ENCODE assay signal across 15 cellular contexts in genomic region chr1:39190096-39190495, GRCh38. TPM values are rescaled to one million over a fixed set of nuclear protein-coding genes. Genes with fewer than 3 reads are reported as not detected.
DNase-seq lines count a peak whose midpoint lies in the region; ATAC-seq, FAIRE-seq and TF ChIP-seq lines count a peak whose summit lies in the region.
"Had no signal": no experiment of that assay in that cellular context is flagged by ENCODE, and none has a peak within 500 bp of the region (broad histone marks: within the 10 kb centered on the region; RNA-seq: fewer than 3 reads in every experiment).

No MANE protein-coding gene starts in this region.

- H3K4me2 ChIP-seq in astrocyte (ENCODE audit: low read length): peak overlapping the region; percentile 61

- no peak for FAIRE-seq in astrocyte (lab: Jason Lieb, UNC)
- FAIRE-seq: H1 had no signal

- H4K20me1 ChIP-seq in astrocyte (ENCODE audit: insufficient read depth, low read length): no peaks in the 10 kb centered on the region

- H3K9me3 Mint-ChIP-seq in natural killer cell treated with Interleukin-12 subunit alpha and Interleukin-12 subunit beta and Interleukin-15 and Interleukin-18, amount 100 ng/mL, for 72 hours: no peaks in the 10 kb centered on the region
- H3K9me3 Mint-ChIP-seq in natural killer cell (no peaks in the 10 kb centered on the region), astrocyte (ENCODE audit: unreplicated experiment) (no peaks in the 10 kb centered on the region)
- H3K9me3 Mint-ChIP-seq in naive thymus-derived CD4-positive, alpha-beta T cell: no peaks in the 10 kb centered on the region

- H3K27me3 ChIP-seq in astrocyte (ENCODE audit: insufficient read depth, low read length): no peaks in the 10 kb centered on the region
- H3K27me3 ChIP-seq in naive thymus-derived CD4-positive, alpha-beta T cell (ENCODE audit: control insufficient read depth in 2 of 2, insufficient read depth in 2 of 2, low read length in 2 of 2): no peaks in the 10 kb centered on the region
- H3K27me3 ChIP-seq in esophagus squamous epithelium: no peaks in the 10 kb centered on the region

- ATAC-seq in natural killer cell treated with Interleukin-12 subunit alpha and Interleukin-12 subunit beta and Interleukin-15 and Interleukin-18, amount 100 ng/mL, for 72 hours: no peak
- ATAC-seq in natural killer cell (no peak), HG03280 (IDR thresholded peaks at IDR 0.05; ENCODE audit: unreplicated experiment) (no peak)
- ATAC-seq in naive thymus-derived CD4-positive, alpha-beta T cell: no peak

- no peak overlapping the region for H3K4me3 ChIP-seq in astrocyte (ENCODE audit: insufficient read depth, low read depth, low read length)
- no peak overlapping the region for H3K4me3 ChIP-seq in naive thymus-derived CD4-positive, alpha-beta T cell (ENCODE audit: low read length)
- no peak overlapping the region for H3K4me3 ChIP-seq in esophagus squamous epithelium
- H3K4me3 ChIP-seq: prostate gland had no signal

- peaks cover 87% of the 10 kb centered on the region for H3K79me2 ChIP-seq in astrocyte (ENCODE audit: insufficient read depth, low read length)

- DNase-seq in natural killer cell treated with Interleukin-12 subunit alpha and Interleukin-12 subunit beta and Interleukin-15 and Interleukin-18, amount 100 ng/mL, for 72 hours (ENCODE audit: low spot score): no peak
- DNase-seq in natural killer cell: no peak
- no peak for DNase-seq in astrocyte (ENCODE audit: low read depth)
- no peak for DNase-seq in naive thymus-derived CD4-positive, alpha-beta T cell
- no peak for DNase-seq in SIG-M5 (lab: John Stamatoyannopoulos, UW)
- no peak for DNase-seq in esophagus squamous epithelium (lab: John Stamatoyannopoulos, UW)
- no peak for DNase-seq in KBM-7
- DNase-seq: activated naive CD4-positive, alpha-beta T cell; C1 segment of cervical spinal cord; erythroblast; NK-92 treated with Interleukin-12 subunit alpha and Interleukin-12 subunit beta, amount 100 ng/mL, for 24 hours; stimulated activated CD4-positive, alpha-beta T cell treated with anti-CD3 and anti-CD28 coated beads, Interleukin-2, amount 100 ng/mL, for 24 hours had no signal

- H3K9ac ChIP-seq in astrocyte (ENCODE audit: low read length): peak overlapping the region; percentile 85

- TF ChIP-seq CTCF in natural killer cell (IDR thresholded peaks at IDR 0.05) (no peak), astrocyte (IDR thresholded peaks at IDR 0.05; ENCODE audit: insufficient read depth, low read depth, low read length) (no peak), esophagus squamous epithelium (IDR thresholded peaks at IDR 0.05) (no peak)

- POLR2A ChIA-PET in naive thymus-derived CD4-positive, alpha-beta T cell (lab: Charles Lee): interaction anchor here (1.1 to 1.4 kb wide), 2 partner anchors 11 to 15 kb away, joined by 3 to 5 read pairs; no protein-coding TSS in a partner anchor

- H3K27ac ChIP-seq in astrocyte (ENCODE audit: low read depth, low read length) (peak overlapping the region; percentile 96), esophagus squamous epithelium (no peak overlapping the region)
- H3K27ac ChIP-seq in naive thymus-derived CD4-positive, alpha-beta T cell (ENCODE audit: low read depth, low read length): no peak overlapping the region

- H3K36me3 Mint-ChIP-seq in natural killer cell treated with Interleukin-12 subunit alpha and Interleukin-12 subunit beta and Interleukin-15 and Interleukin-18, amount 100 ng/mL, for 72 hours: no peaks in the 10 kb centered on the region
- H3K36me3 Mint-ChIP-seq in natural killer cell: no peaks in the 10 kb centered on the region
- H3K36me3 Mint-ChIP-seq in astrocyte (ENCODE audit: low read depth, unreplicated experiment): no peaks in the 10 kb centered on the region
- H3K36me3 Mint-ChIP-seq in naive thymus-derived CD4-positive, alpha-beta T cell: peaks cover 0 to 3% (median 0%) of the 10 kb centered on the region in 5 donors

- no peaks in the 10 kb centered on the region for H3K36me3 ChIP-seq in astrocyte (ENCODE audit: insufficient read depth, low read length)
- H3K36me3 ChIP-seq in naive thymus-derived CD4-positive, alpha-beta T cell (ENCODE audit: control insufficient read depth in 2 of 3, insufficient read depth in 3 of 3, low read length in 3 of 3): no peaks in the 10 kb centered on the region
- no peaks in the 10 kb centered on the region for H3K36me3 ChIP-seq in esophagus squamous epithelium
- H3K36me3 ChIP-seq: prostate gland had no signal

- H2AFZ ChIP-seq in astrocyte (ENCODE audit: low read depth, low read length): no peak overlapping the region

- TF ChIP-seq POLR2A in esophagus squamous epithelium (IDR thresholded peaks at IDR 0.05): no peak

- 83 to 95% methylated on average over 3 of the region's 3 CpGs for WGBS in esophagus squamous epithelium, 2 donors

- intact Hi-C loops in natural killer cell (cut with micrococcal nuclease) (loop anchor here (5.0 to 10.0 kb wide), 2 partner anchors 37 to 225 kb away; no protein-coding TSS in a partner anchor), esophagus squamous epithelium (cut with DNase I) (loop anchor here (5.0 kb wide), 2 partner anchors 67 to 83 kb away; no protein-coding TSS in a partner anchor)
- intact Hi-C loops in naive thymus-derived CD4-positive, alpha-beta T cell (cut with micrococcal nuclease): loop anchor here in 1 of 2 donors (5.0 to 10.0 kb wide), 3 partner anchors 142 to 385 kb away; partner anchors contain the start of genes AKIRIN1 and PABPC4

- CTCF ChIA-PET in naive thymus-derived CD4-positive, alpha-beta T cell (lab: Charles Lee): interaction anchor here (0.9 to 9.5 kb wide), 2 partner anchors 59 to 67 kb away, joined by 3 to 298 read pairs; no protein-coding TSS in a partner anchor

- in situ Hi-C loops in KBM-7 (cut with MboI; ENCODE audit: low pct_unique_long_range_greater_than_20kb, low sequenced_read_pairs): no loop called here

- peaks cover 47 to 55% of the 10 kb centered on the region in 2 donors for H3K4me1 Mint-ChIP-seq in natural killer cell treated with Interleukin-12 subunit alpha and Interleukin-12 subunit beta and Interleukin-15 and Interleukin-18, amount 100 ng/mL, for 72 hours (ENCODE audit: low read depth in 2 of 2)
- H3K4me1 Mint-ChIP-seq in natural killer cell (peaks cover 28 to 36% of the 10 kb centered on the region in 2 donors), astrocyte (ENCODE audit: low read depth, unreplicated experiment) (peaks cover 79% of the 10 kb centered on the region)
- H3K4me1 Mint-ChIP-seq in naive thymus-derived CD4-positive, alpha-beta T cell: peaks cover 35 to 83% (median 58%) of the 10 kb centered on the region in 7 donors

- H3K9me3 ChIP-seq in astrocyte (ENCODE audit: insufficient read depth, low read depth, low read length): no peaks in the 10 kb centered on the region
- H3K9me3 ChIP-seq in naive thymus-derived CD4-positive, alpha-beta T cell (ENCODE audit: control insufficient read depth in 2 of 3, low read length in 3 of 3): no peaks in the 10 kb centered on the region
- no peaks in the 10 kb centered on the region for H3K9me3 ChIP-seq in esophagus squamous epithelium
- H3K9me3 ChIP-seq: prostate gland had no signal

- H3K4me1 ChIP-seq in astrocyte (ENCODE audit: insufficient read depth, low read length) (peaks cover 64% of the 10 kb centered on the region), esophagus squamous epithelium (peaks cover 19 to 58% (median 40%) of the 10 kb centered on the region in 3 donors)
- H3K4me1 ChIP-seq in naive thymus-derived CD4-positive, alpha-beta T cell (ENCODE audit: control insufficient read depth in 2 of 2, insufficient read depth in 2 of 2, low read length in 2 of 2): peaks cover 27 to 31% of the 10 kb centered on the region in 2 donors

- no peak overlapping the region for H3K4me3 Mint-ChIP-seq in natural killer cell treated with Interleukin-12 subunit alpha and Interleukin-12 subunit beta and Interleukin-15 and Interleukin-18, amount 100 ng/mL, for 72 hours
- H3K4me3 Mint-ChIP-seq in natural killer cell (no peak overlapping the region), astrocyte (ENCODE audit: unreplicated experiment) (peak overlapping the region; percentile 77)
- H3K4me3 Mint-ChIP-seq in naive thymus-derived CD4-positive, alpha-beta T cell: no peak overlapping the region

- no peaks in the 10 kb centered on the region for H3K27me3 Mint-ChIP-seq in natural killer cell treated with Interleukin-12 subunit alpha and Interleukin-12 subunit beta and Interleukin-15 and Interleukin-18, amount 100 ng/mL, for 72 hours
- H3K27me3 Mint-ChIP-seq in natural killer cell (ENCODE audit: low read depth in 2 of 2) (no peaks in the 10 kb centered on the region), astrocyte (ENCODE audit: low read depth, unreplicated experiment) (no peaks in the 10 kb centered on the region)
- H3K27me3 Mint-ChIP-seq in naive thymus-derived CD4-positive, alpha-beta T cell: no peaks in the 10 kb centered on the region

- H3K27ac Mint-ChIP-seq in natural killer cell treated with Interleukin-12 subunit alpha and Interleukin-12 subunit beta and Interleukin-15 and Interleukin-18, amount 100 ng/mL, for 72 hours: peak overlapping the region; percentile 98
- peak overlapping the region in 1 of 2 donors; percentile 72 for H3K27ac Mint-ChIP-seq in natural killer cell
- peak overlapping the region; percentile 100 for H3K27ac Mint-ChIP-seq in astrocyte (ENCODE audit: unreplicated experiment)
- peak overlapping the region in 6 of 9 donors; percentile 17 to 97 (median 78) for H3K27ac Mint-ChIP-seq in naive thymus-derived CD4-positive, alpha-beta T cell

RNA-seq across cellular contexts. Expression of gene MACF1, which starts 14.4 kb away (rescaled TPM):
- total RNA-seq in natural killer cell treated with Interleukin-12 subunit alpha and Interleukin-12 subunit beta and Interleukin-15 and Interleukin-18, amount 100 ng/mL, for 72 hours: 100 to 1,000 TPM; 370 to 514 TPM
- total RNA-seq in natural killer cell (100 to 1,000 TPM; 752 to 811 (median 752) TPM), astrocyte (592 and 694 TPM in 2 replicates), esophagus squamous epithelium (100 to 1,000 TPM in 2 of 4 donors, 10 to 100 TPM in 2; 82.1 to 247 (median 154) TPM)
- total RNA-seq in naive thymus-derived CD4-positive, alpha-beta T cell: 100 to 1,000 TPM; 282 to 409 (median 335) TPM
- 10 to 100 TPM; 21.2 to 90.3 TPM for polyA plus RNA-seq in naive thymus-derived CD4-positive, alpha-beta T cell
